Comparison of ENCODE assay signal across 40 cellular contexts in the genomic region with DNA sequence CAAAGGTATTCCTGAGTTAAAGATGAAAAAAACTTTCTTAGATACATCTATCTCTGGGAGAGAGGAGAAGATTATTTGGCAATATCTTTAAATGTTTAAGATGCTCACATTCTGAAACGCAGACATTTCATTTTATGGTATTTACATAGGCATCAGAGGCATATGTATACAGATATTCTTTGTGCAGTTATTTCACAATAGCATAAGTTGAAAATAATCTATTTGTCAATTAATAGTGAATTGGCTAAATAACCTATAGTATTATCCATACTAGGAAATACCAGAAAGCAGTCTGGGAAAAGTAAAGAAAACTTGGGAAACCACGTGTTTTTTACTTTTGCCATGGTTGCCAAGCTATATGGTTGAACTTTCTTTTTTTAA. TPM values are rescaled to one million over a fixed set of nuclear protein-coding genes. Genes with fewer than 3 reads are reported as not detected.
"Had no signal": no experiment of that assay in that cellular context is flagged by ENCODE, and none has a peak within 500 bp of the region (broad histone marks: within the 10 kb centered on the region; RNA-seq: fewer than 3 reads in every experiment).

No MANE protein-coding gene starts in this region.

- FAIRE-seq: astrocyte, bronchial epithelial cell had no signal

- H3K9me3 ChIP-seq: adrenal gland, ascending aorta, body of pancreas, breast epithelium had no signal

- H3K4me3 ChIP-seq: adrenal gland, ascending aorta, body of pancreas, breast epithelium, cardiac muscle cell had no signal

- ATAC-seq: activated naive CD4-positive, alpha-beta T cell treated with anti-CD3 and anti-CD28 coated beads, Interleukin-2, amount 50 U/mL, for 72 hours; activated naive CD8-positive, alpha-beta T cell treated with anti-CD3 and anti-CD28 coated beads, Interleukin-2, amount 50 U/mL, for 24 hours; activated T-cell treated with anti-CD3 and anti-CD28 coated beads, Interleukin-2, amount 50 U/mL, for 4 hours; activated T-cell treated with anti-CD3 and anti-CD28 coated beads, Interleukin-2, amount 50 U/mL, for 72 hours; activated T-helper 17 cell treated with anti-CD3 and anti-CD28 coated beads, Interleukin-2, amount 50 U/mL, for 72 hours; body of pancreas had no signal

- H3K27me3 ChIP-seq: adrenal gland, ascending aorta, body of pancreas, brain microvascular endothelial cell, breast epithelium, cardiac muscle cell had no signal

- H3K4me1 ChIP-seq: adrenal gland, ascending aorta, body of pancreas, breast epithelium had no signal

- H3K36me3 ChIP-seq: adrenal gland, ascending aorta, brain microvascular endothelial cell, breast epithelium, cardiac muscle cell had no signal

- H3K27ac ChIP-seq: adrenal gland, ascending aorta, body of pancreas, brain microvascular endothelial cell, breast epithelium, cardiac muscle cell had no signal

- DNase-seq: activated effector memory CD4-positive, alpha-beta T cell treated with anti-CD3 and anti-CD28 coated beads, Interleukin-2, amount 50 U/mL, for 16 hours; activated effector memory CD4-positive, alpha-beta T cell treated with Interleukin-2 at 50 U/mL for 16 hours; activated gamma-delta T cell; activated gamma-delta T cell treated with Interleukin-2 at 50 U/mL for 16 hours; activated naive CD4-positive, alpha-beta T cell; activated naive CD4-positive, alpha-beta T cell treated with anti-CD3 and anti-CD28 coated beads for 36 hours; activated naive CD4-positive, alpha-beta T cell treated with anti-CD3 and anti-CD28 coated beads, Interleukin-2, amount 10 ng/mL, durations not matched to agents 7 days and 5 days; activated naive CD4-positive, alpha-beta T cell treated with anti-CD3 and anti-CD28 coated beads, Interleukin-2, amount 50 U/mL, for 16 hours; activated naive CD4-positive, alpha-beta T cell treated with Interleukin-2 at 50 U/mL for 16 hours; activated naive CD8-positive, alpha-beta T cell treated with anti-CD3 and anti-CD28 coated beads for 36 hours; activated naive CD8-positive, alpha-beta T cell treated with anti-CD3 and anti-CD28 coated beads, Interleukin-2, amount 10 ng/mL, durations not matched to agents 7 days and 5 days; activated naive CD8-positive, alpha-beta T cell treated with anti-CD3 and anti-CD28 coated beads, Interleukin-2, amount 50 U/mL, for 24 hours; activated T-cell treated with anti-CD3 and anti-CD28 coated beads, Interleukin-2, amount 50 U/mL, for 1 hour; activated T-cell treated with anti-CD3 and anti-CD28 coated beads, Interleukin-2, amount 50 U/mL, for 24 hours; activated T-cell treated with anti-CD3 and anti-CD28 coated beads, Interleukin-2, amount 50 U/mL, for 4 hours; activated T-cell treated with anti-CD3 and anti-CD28 coated beads, Interleukin-2, amount 50 U/mL, for 48 hours; activated T-cell treated with anti-CD3 and anti-CD28 coated beads, Interleukin-2, amount 50 U/mL, for 72 hours; adrenal gland; amniotic stem cell; amygdala; anterior cingulate cortex; aorta; body of pancreas; brain microvascular endothelial cell; caudate nucleus; central memory CD4-positive, alpha-beta T cell; cerebellar nuclear complex had no signal

RNA-seq across cellular contexts. Expression of a gene that starts 44.8 kb away (rescaled TPM):
- total RNA-seq: activated naive CD4-positive, alpha-beta T cell treated with anti-CD3 and anti-CD28 coated beads for 36 hours; activated naive CD4-positive, alpha-beta T cell treated with anti-CD3 and anti-CD28 coated beads, Interleukin-2, amount 50 U/mL, for 72 hours; activated naive CD8-positive, alpha-beta T cell treated with anti-CD3 and anti-CD28 coated beads for 36 hours; activated naive CD8-positive, alpha-beta T cell treated with anti-CD3 and anti-CD28 coated beads, Interleukin-2, amount 10 ng/mL, durations not matched to agents 7 days and 5 days; activated T-cell treated with anti-CD3 and anti-CD28 coated beads, Interleukin-2, amount 50 U/mL, for 4 hours; activated T-cell treated with anti-CD3 and anti-CD28 coated beads, Interleukin-2, amount 50 U/mL, for 72 hours; activated T-helper 1 cell treated with anti-CD3 and anti-CD28 coated beads, Interleukin-12 subunit alpha, Interleukin-12 subunit beta, Interleukin-2, Interleukin-4 antibody, amounts not matched to agents 30 ng/mL and 10 ng/mL and 1 ng/mL, durations not matched to agents 14 hours and 24 hours and 36 hours; activated T-helper 17 cell treated with anti-CD3 and anti-CD28 coated beads, Interleukin-2, amount 50 U/mL, for 72 hours; activated T-helper 2 cell treated with anti-CD3 and anti-CD28 coated beads, Interferon-gamma antibody, Interleukin-2, Interleukin-4, amounts not matched to agents 10 μg/mL and 5 μg/mL and 100 μg/mL, durations not matched to agents 14 hours and 24 hours and 36 hours; adrenal gland; aorta; ascending aorta; astrocyte; body of pancreas; breast epithelium; bronchial epithelial cell; cardiac muscle cell; cardiac septum; cerebellum; chondrocyte had no signal
- polyA plus RNA-seq: adipose tissue, adrenal gland, aorta, cardiac muscle cell had no signal
